ENCODE assay signal across 1 cellular context in genomic region chr1:14520514-14521163, GRCh38.
TF ChIP-seq lines count a peak whose summit lies in the region.

No MANE protein-coding gene starts in this region.

TF ChIP-seq in GM12878, 131 proteins besides CTCF, POLR2A, EP300 and RAD21 (continued from another document and continues in another):
- TF ChIP-seq, protein P1, sequence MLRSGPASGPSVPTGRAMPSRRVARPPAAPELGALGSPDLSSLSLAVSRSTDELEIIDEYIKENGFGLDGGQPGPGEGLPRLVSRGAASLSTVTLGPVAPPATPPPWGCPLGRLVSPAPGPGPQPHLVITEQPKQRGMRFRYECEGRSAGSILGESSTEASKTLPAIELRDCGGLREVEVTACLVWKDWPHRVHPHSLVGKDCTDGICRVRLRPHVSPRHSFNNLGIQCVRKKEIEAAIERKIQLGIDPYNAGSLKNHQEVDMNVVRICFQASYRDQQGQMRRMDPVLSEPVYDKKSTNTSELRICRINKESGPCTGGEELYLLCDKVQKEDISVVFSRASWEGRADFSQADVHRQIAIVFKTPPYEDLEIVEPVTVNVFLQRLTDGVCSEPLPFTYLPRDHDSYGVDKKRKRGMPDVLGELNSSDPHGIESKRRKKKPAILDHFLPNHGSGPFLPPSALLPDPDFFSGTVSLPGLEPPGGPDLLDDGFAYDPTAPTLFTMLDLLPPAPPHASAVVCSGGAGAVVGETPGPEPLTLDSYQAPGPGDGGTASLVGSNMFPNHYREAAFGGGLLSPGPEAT (IDR thresholded peaks at IDR 0.05; ENCODE audit: low read depth): no peak; the same call in 1 of the 2 replicates
- TF ChIP-seq SMARCA5 (IDR thresholded peaks at IDR 0.05) (no peak), WRNIP1 (IDR thresholded peaks at IDR 0.05; ENCODE audit: borderline replicate concordance, low read depth, low read length) (no peak), NBN (IDR thresholded peaks at IDR 0.05) (no peak), CBFB (IDR thresholded peaks at IDR 0.05; ENCODE audit: low read depth) (peak; percentile 30; the same call in 1 of the 2 replicates), HCFC1 (IDR thresholded peaks at IDR 0.05; ENCODE audit: low read length) (no peak), YY1 (IDR thresholded peaks at IDR 0.05; ENCODE audit: low read depth, low read length) (no peak), LARP7 (IDR thresholded peaks at IDR 0.05) (no peak), HDAC6 (IDR thresholded peaks at IDR 0.05; ENCODE audit: unreplicated experiment) (no peak), PAX5 (IDR thresholded peaks at IDR 0.05; ENCODE audit: borderline replicate concordance, low read depth, low read length) (peak; percentile 42; the same call in 1 of the 2 replicates), NRF1 (conservative IDR thresholded peaks at IDR 0.05; ENCODE audit: low read depth, low read length) (no peak), CBX5 (IDR thresholded peaks at IDR 0.05; ENCODE audit: low read depth) (no peak; the same call in 1 of the 2 replicates), RUNX3 (IDR thresholded peaks at IDR 0.05; ENCODE audit: low read length) (peak; percentile 75), E2F4 (IDR thresholded peaks at IDR 0.05; ENCODE audit: low read depth, low read length) (no peak), GATAD2B (conservative IDR thresholded peaks at IDR 0.05; ENCODE audit: low read depth) (no peak), STAT1 (conservative IDR thresholded peaks at IDR 0.05) (no peak), TAF1 (IDR thresholded peaks at IDR 0.05; ENCODE audit: borderline replicate concordance, low read depth, low read length) (no peak), CHD1 (IDR thresholded peaks at IDR 0.05; ENCODE audit: low read depth, low read length) (no peak), REST (IDR thresholded peaks at IDR 0.05; ENCODE audit: low read depth, low read length) (no peak), MXI1 (IDR thresholded peaks at IDR 0.05; ENCODE audit: low read depth, low read length) (no peak), JUND (IDR thresholded peaks at IDR 0.05; ENCODE audit: low read depth, low read length) (no peak), ZBED1 (IDR thresholded peaks at IDR 0.05; ENCODE audit: borderline replicate concordance) (no peak), SPI1 (IDR thresholded peaks at IDR 0.05; ENCODE audit: borderline replicate concordance, insufficient read depth, low read depth, low read length) (no peak), RCOR1 (conservative IDR thresholded peaks at IDR 0.05; ENCODE audit: low read depth, low read length) (no peak), IRF3 (IDR thresholded peaks at IDR 0.05) (no peak), ZNF217 (IDR thresholded peaks at IDR 0.05) (no peak), SP1 (IDR thresholded peaks at IDR 0.05; ENCODE audit: low read depth, low read length) (peak; percentile 40), ZSCAN29 (IDR thresholded peaks at IDR 0.05) (no peak), CREB1 (IDR thresholded peaks at IDR 0.05; ENCODE audit: low read depth) (peak; percentile 30; the same call in 1 of the 2 replicates), BACH1 (IDR thresholded peaks at IDR 0.05; ENCODE audit: borderline replicate concordance) (no peak), ZNF592 (IDR thresholded peaks at IDR 0.05) (no peak)
- TF ChIP-seq, protein P2, sequence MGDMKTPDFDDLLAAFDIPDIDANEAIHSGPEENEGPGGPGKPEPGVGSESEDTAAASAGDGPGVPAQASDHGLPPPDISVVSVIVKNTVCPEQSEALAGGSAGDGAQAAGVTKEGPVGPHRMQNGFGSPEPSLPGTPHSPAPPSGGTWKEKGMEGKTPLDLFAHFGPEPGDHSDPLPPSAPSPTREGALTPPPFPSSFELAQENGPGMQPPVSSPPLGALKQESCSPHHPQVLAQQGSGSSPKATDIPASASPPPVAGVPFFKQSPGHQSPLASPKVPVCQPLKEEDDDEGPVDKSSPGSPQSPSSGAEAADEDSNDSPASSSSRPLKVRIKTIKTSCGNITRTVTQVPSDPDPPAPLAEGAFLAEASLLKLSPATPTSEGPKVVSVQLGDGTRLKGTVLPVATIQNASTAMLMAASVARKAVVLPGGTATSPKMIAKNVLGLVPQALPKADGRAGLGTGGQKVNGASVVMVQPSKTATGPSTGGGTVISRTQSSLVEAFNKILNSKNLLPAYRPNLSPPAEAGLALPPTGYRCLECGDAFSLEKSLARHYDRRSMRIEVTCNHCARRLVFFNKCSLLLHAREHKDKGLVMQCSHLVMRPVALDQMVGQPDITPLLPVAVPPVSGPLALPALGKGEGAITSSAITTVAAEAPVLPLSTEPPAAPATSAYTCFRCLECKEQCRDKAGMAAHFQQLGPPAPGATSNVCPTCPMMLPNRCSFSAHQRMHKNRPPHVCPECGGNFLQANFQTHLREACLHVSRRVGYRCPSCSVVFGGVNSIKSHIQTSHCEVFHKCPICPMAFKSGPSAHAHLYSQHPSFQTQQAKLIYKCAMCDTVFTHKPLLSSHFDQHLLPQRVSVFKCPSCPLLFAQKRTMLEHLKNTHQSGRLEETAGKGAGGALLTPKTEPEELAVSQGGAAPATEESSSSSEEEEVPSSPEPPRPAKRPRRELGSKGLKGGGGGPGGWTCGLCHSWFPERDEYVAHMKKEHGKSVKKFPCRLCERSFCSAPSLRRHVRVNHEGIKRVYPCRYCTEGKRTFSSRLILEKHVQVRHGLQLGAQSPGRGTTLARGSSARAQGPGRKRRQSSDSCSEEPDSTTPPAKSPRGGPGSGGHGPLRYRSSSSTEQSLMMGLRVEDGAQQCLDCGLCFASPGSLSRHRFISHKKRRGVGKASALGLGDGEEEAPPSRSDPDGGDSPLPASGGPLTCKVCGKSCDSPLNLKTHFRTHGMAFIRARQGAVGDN (IDR thresholded peaks at IDR 0.05): no peak
- TF ChIP-seq, protein P3, sequence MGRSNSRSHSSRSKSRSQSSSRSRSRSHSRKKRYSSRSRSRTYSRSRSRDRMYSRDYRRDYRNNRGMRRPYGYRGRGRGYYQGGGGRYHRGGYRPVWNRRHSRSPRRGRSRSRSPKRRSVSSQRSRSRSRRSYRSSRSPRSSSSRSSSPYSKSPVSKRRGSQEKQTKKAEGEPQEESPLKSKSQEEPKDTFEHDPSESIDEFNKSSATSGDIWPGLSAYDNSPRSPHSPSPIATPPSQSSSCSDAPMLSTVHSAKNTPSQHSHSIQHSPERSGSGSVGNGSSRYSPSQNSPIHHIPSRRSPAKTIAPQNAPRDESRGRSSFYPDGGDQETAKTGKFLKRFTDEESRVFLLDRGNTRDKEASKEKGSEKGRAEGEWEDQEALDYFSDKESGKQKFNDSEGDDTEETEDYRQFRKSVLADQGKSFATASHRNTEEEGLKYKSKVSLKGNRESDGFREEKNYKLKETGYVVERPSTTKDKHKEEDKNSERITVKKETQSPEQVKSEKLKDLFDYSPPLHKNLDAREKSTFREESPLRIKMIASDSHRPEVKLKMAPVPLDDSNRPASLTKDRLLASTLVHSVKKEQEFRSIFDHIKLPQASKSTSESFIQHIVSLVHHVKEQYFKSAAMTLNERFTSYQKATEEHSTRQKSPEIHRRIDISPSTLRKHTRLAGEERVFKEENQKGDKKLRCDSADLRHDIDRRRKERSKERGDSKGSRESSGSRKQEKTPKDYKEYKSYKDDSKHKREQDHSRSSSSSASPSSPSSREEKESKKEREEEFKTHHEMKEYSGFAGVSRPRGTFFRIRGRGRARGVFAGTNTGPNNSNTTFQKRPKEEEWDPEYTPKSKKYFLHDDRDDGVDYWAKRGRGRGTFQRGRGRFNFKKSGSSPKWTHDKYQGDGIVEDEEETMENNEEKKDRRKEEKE (IDR thresholded peaks at IDR 0.05): no peak
- TF ChIP-seq, protein P4, sequence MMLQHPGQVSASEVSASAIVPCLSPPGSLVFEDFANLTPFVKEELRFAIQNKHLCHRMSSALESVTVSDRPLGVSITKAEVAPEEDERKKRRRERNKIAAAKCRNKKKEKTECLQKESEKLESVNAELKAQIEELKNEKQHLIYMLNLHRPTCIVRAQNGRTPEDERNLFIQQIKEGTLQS (IDR thresholded peaks at IDR 0.05; ENCODE audit: borderline replicate concordance, extremely low read depth, low read depth, low read length): no peak
- TF ChIP-seq, protein P5, sequence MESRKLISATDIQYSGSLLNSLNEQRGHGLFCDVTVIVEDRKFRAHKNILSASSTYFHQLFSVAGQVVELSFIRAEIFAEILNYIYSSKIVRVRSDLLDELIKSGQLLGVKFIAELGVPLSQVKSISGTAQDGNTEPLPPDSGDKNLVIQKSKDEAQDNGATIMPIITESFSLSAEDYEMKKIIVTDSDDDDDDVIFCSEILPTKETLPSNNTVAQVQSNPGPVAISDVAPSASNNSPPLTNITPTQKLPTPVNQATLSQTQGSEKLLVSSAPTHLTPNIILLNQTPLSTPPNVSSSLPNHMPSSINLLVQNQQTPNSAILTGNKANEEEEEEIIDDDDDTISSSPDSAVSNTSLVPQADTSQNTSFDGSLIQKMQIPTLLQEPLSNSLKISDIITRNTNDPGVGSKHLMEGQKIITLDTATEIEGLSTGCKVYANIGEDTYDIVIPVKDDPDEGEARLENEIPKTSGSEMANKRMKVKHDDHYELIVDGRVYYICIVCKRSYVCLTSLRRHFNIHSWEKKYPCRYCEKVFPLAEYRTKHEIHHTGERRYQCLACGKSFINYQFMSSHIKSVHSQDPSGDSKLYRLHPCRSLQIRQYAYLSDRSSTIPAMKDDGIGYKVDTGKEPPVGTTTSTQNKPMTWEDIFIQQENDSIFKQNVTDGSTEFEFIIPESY (IDR thresholded peaks at IDR 0.05): no peak
